In the genomic region with DNA sequence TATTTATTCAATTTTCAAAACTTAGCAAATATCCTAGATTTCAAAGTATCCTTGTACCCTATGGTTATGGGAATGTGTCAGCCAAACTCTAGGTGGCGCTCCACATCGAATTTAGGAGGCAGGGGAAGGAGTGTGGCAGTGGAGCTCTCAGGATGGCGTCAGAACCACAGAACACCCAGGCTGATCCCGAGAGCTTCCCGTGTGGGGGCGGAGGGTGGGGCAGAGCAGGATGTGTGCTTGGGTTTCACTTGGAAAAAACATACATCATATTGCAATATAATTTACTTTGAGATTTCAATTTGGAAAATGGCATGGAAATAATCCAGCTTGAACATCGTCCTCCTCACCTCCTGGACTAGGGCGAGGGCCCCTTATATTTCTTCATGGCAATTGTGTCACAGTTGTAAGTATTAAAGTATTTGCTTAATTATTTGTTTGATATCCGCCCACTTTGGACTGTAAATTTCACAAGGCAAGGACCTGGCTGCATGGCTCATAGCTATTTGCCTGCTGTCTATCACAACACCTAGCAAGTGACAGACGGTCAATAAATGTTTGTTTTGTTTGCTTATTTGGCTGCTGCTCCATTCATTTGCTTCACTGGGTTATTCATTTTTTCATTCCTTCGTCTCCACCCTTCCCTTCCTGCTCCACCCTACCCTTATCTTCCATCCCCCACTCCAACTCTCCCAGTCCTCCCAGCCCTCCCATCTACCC, we compare ENCODE assay signal across 8 cellular contexts.
DNase-seq lines count a peak whose midpoint lies in the region; ATAC-seq and TF ChIP-seq lines count a peak whose summit lies in the region.

No MANE protein-coding gene starts in this region.

- DNase-seq in activated T-cell treated with anti-CD3 and anti-CD28 coated beads for 24 hours (ENCODE audit: low read depth), result peak; percentile 26
- no peak for DNase-seq in activated T-cell treated with anti-CD3 and anti-CD28 coated beads for 4 hours
- DNase-seq in HT1080 (ENCODE audit: low read depth), result peak; percentile 94
- peak; percentile 35 for DNase-seq in SK-N-SH
- DNase-seq in dedifferentiated amniotic fluid mesenchymal stem cell (ENCODE audit: extremely low spot score), result peak; percentile 97
- DNase-seq in left kidney (ENCODE audit: low read depth, low spot score), result peak; percentile 93
- peak; percentile 42 for DNase-seq in stimulated activated CD4-positive, alpha-beta T cell treated with anti-CD3 and anti-CD28 coated beads, Interleukin-4, amount 100 ng/mL, for 24 hours

- H3K27ac ChIP-seq in SK-N-SH (ENCODE audit: low read depth in 2 of 2, low read length in 1 of 2), result peak overlapping the region; percentile 88 to 98

- no peak overlapping the region for H2AFZ ChIP-seq in SK-N-SH (ENCODE audit: low read depth)

- peak; percentile 60 for TF ChIP-seq RAD21 in SK-N-SH (IDR thresholded peaks at IDR 0.05; ENCODE audit: low read length)

- no peaks in the 10 kb centered on the region for H4K20me1 ChIP-seq in SK-N-SH (ENCODE audit: insufficient read depth)

- H3K4me1 ChIP-seq in SK-N-SH (ENCODE audit: control insufficient read depth in 1 of 2, insufficient read depth in 2 of 2, low read depth in 1 of 2, low read length in 1 of 2), result peaks cover 0 to 62% of the 10 kb centered on the region in 2 experiments; a peak in 3 of 4 replicates

- H3K9ac ChIP-seq in SK-N-SH, result peak overlapping the region; percentile 85

- no peaks in the 10 kb centered on the region for H3K27me3 ChIP-seq in SK-N-SH (ENCODE audit: insufficient read depth)

- peaks cover 35% of the 10 kb centered on the region for H3F3A ChIP-seq in SK-N-SH (replicated peaks; ENCODE audit: insufficient read depth)

- peak; percentile 82 for TF ChIP-seq CTCF in SK-N-SH (IDR thresholded peaks at IDR 0.05)

- H3K9me2 ChIP-seq in SK-N-SH, result no peaks in the 10 kb centered on the region

- ATAC-seq in HG03139 (IDR thresholded peaks at IDR 0.05; ENCODE audit: unreplicated experiment), result no peak

- H3K4me3 ChIP-seq in SK-N-SH (ENCODE audit: low read depth in 2 of 2, low read length in 1 of 2), result peak overlapping the region; percentile 44 to 59; a peak in 3 of 4 replicates

- no peaks in the 10 kb centered on the region for H3K9me3 ChIP-seq in SK-N-SH

- POLR2A ChIA-PET in SK-N-SH (lab: Yijun Ruan, JAX), result no interaction called here

- peak in 1 of 2 experiments; percentile 32; a peak in 1 of 4 replicates for TF ChIP-seq EP300 in SK-N-SH (IDR thresholded peaks at IDR 0.05; ENCODE audit: borderline replicate concordance in 1 of 2, low read depth in 1 of 2, low read length in 1 of 2)

- H3K36me3 ChIP-seq in SK-N-SH (replicated peaks in 1 of 2; ENCODE audit: control insufficient read depth in 1 of 2, insufficient read depth in 2 of 2, low read length in 1 of 2), result peaks cover 5 to 44% of the 10 kb centered on the region in 2 experiments

- WGBS in SK-N-SH (ENCODE audit: low lambda C conversion rate), result 1% methylated on average over 11 of the region's 11 CpGs

- peak overlapping the region; percentile 76 for H3K4me2 ChIP-seq in SK-N-SH

- CTCF ChIA-PET in SK-N-SH (lab: Yijun Ruan, JAX), result interaction anchor here (0.6 to 1.5 kb wide), 11 partner anchors 9 to 517 kb away, joined by 3 to 7 read pairs (median 3); no protein-coding TSS in a partner anchor

- H3K79me2 ChIP-seq in SK-N-SH (ENCODE audit: insufficient read depth), result peaks cover 72% of the 10 kb centered on the region

TF ChIP-seq in SK-N-SH, 30 proteins besides CTCF, POLR2A, EP300 and RAD21 (continues in another document):
- TF ChIP-seq, protein P1, sequence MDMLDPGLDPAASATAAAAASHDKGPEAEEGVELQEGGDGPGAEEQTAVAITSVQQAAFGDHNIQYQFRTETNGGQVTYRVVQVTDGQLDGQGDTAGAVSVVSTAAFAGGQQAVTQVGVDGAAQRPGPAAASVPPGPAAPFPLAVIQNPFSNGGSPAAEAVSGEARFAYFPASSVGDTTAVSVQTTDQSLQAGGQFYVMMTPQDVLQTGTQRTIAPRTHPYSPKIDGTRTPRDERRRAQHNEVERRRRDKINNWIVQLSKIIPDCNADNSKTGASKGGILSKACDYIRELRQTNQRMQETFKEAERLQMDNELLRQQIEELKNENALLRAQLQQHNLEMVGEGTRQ (IDR thresholded peaks at IDR 0.05; ENCODE audit: borderline replicate concordance, low read depth, low read length), result no peak
- peak; percentile 40 for TF ChIP-seq SMC3 (IDR thresholded peaks at IDR 0.05; ENCODE audit: low read depth, low read length)
- no peak; the same call in 1 of the 2 replicates for TF ChIP-seq ELF1 (IDR thresholded peaks at IDR 0.05)
- no peak for TF ChIP-seq GABPA (IDR thresholded peaks at IDR 0.05; ENCODE audit: low read depth)
- no peak for TF ChIP-seq RFX5 (IDR thresholded peaks at IDR 0.05; ENCODE audit: low read length)
- TF ChIP-seq FOSL2 (IDR thresholded peaks at IDR 0.05; ENCODE audit: borderline replicate concordance, low read depth), result no peak
- TF ChIP-seq RCOR1 (IDR thresholded peaks at IDR 0.05; ENCODE audit: low read length), result no peak
- TF ChIP-seq, protein P2, sequence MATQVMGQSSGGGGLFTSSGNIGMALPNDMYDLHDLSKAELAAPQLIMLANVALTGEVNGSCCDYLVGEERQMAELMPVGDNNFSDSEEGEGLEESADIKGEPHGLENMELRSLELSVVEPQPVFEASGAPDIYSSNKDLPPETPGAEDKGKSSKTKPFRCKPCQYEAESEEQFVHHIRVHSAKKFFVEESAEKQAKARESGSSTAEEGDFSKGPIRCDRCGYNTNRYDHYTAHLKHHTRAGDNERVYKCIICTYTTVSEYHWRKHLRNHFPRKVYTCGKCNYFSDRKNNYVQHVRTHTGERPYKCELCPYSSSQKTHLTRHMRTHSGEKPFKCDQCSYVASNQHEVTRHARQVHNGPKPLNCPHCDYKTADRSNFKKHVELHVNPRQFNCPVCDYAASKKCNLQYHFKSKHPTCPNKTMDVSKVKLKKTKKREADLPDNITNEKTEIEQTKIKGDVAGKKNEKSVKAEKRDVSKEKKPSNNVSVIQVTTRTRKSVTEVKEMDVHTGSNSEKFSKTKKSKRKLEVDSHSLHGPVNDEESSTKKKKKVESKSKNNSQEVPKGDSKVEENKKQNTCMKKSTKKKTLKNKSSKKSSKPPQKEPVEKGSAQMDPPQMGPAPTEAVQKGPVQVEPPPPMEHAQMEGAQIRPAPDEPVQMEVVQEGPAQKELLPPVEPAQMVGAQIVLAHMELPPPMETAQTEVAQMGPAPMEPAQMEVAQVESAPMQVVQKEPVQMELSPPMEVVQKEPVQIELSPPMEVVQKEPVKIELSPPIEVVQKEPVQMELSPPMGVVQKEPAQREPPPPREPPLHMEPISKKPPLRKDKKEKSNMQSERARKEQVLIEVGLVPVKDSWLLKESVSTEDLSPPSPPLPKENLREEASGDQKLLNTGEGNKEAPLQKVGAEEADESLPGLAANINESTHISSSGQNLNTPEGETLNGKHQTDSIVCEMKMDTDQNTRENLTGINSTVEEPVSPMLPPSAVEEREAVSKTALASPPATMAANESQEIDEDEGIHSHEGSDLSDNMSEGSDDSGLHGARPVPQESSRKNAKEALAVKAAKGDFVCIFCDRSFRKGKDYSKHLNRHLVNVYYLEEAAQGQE (IDR thresholded peaks at IDR 0.05; ENCODE audit: low read depth, low read length), result no peak
- TF ChIP-seq FOXM1 (IDR thresholded peaks at IDR 0.05; ENCODE audit: low read depth), result 0 out of 2 replicates have a peak, but pooled peaks have one; percentile 32
- TF ChIP-seq EZH2phosphoT487 (IDR thresholded peaks at IDR 0.05; ENCODE audit: borderline replicate concordance, low read depth), result no peak
- peak; percentile 55; the same call in 1 of the 2 replicates for TF ChIP-seq TCF12 (IDR thresholded peaks at IDR 0.05)
- TF ChIP-seq, protein P3, sequence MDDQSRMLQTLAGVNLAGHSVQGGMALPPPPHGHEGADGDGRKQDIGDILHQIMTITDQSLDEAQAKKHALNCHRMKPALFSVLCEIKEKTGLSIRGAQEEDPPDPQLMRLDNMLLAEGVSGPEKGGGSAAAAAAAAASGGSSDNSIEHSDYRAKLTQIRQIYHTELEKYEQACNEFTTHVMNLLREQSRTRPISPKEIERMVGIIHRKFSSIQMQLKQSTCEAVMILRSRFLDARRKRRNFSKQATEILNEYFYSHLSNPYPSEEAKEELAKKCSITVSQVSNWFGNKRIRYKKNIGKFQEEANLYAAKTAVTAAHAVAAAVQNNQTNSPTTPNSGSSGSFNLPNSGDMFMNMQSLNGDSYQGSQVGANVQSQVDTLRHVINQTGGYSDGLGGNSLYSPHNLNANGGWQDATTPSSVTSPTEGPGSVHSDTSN (IDR thresholded peaks at IDR 0.05), result peak; percentile 33
- TF ChIP-seq FOXJ3 (CRISPR knock-in tag; IDR thresholded peaks at IDR 0.05), result no peak
- TF ChIP-seq, protein P4, sequence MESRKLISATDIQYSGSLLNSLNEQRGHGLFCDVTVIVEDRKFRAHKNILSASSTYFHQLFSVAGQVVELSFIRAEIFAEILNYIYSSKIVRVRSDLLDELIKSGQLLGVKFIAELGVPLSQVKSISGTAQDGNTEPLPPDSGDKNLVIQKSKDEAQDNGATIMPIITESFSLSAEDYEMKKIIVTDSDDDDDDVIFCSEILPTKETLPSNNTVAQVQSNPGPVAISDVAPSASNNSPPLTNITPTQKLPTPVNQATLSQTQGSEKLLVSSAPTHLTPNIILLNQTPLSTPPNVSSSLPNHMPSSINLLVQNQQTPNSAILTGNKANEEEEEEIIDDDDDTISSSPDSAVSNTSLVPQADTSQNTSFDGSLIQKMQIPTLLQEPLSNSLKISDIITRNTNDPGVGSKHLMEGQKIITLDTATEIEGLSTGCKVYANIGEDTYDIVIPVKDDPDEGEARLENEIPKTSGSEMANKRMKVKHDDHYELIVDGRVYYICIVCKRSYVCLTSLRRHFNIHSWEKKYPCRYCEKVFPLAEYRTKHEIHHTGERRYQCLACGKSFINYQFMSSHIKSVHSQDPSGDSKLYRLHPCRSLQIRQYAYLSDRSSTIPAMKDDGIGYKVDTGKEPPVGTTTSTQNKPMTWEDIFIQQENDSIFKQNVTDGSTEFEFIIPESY (IDR thresholded peaks at IDR 0.05; ENCODE audit: borderline replicate concordance, low read depth), result no peak
- TF ChIP-seq CHD2 (IDR thresholded peaks at IDR 0.05; ENCODE audit: low read length, partially characterized antibody), result no peak
- no peak for TF ChIP-seq GATA2 (CRISPR knock-in tag; IDR thresholded peaks at IDR 0.05)
- TF ChIP-seq MEF2A (IDR thresholded peaks at IDR 0.05; ENCODE audit: borderline replicate concordance, low read depth), result no peak
- no peak for TF ChIP-seq MXI1 (IDR thresholded peaks at IDR 0.05; ENCODE audit: low read depth, low read length)
- TF ChIP-seq POLR2AphosphoS5 (IDR thresholded peaks at IDR 0.05; ENCODE audit: low read depth, low read length), result no peak; the same call in none of the 2 replicates
- TF ChIP-seq TAF1 (IDR thresholded peaks at IDR 0.05; ENCODE audit: borderline replicate concordance, low read depth, low read length), result no peak
- TF ChIP-seq, protein P5, sequence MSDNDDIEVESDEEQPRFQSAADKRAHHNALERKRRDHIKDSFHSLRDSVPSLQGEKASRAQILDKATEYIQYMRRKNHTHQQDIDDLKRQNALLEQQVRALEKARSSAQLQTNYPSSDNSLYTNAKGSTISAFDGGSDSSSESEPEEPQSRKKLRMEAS (IDR thresholded peaks at IDR 0.05; ENCODE audit: low read depth), result no peak; the same call in 1 of the 2 replicates
